In genomic region chr2:224584111-224584764, GRCh38 we compare ENCODE assay signal across 8 cellular contexts. TPM values are rescaled to one million over a fixed set of nuclear protein-coding genes. Genes with fewer than 3 reads are reported as not detected.
DNase-seq lines count a peak whose midpoint lies in the region; ATAC-seq and TF ChIP-seq lines count a peak whose summit lies in the region.

No MANE protein-coding gene starts in this region.

- H3K27me3 Mint-ChIP-seq in activated naive CD8-positive, alpha-beta T cell = no peaks in the 10 kb centered on the region
- no peaks in the 10 kb centered on the region for H3K27me3 Mint-ChIP-seq in progenitor cell of endocrine pancreas

- no peaks in the 10 kb centered on the region for H3K36me3 Mint-ChIP-seq in activated naive CD8-positive, alpha-beta T cell
- H3K36me3 Mint-ChIP-seq in progenitor cell of endocrine pancreas (ENCODE audit: insufficient read depth) = peaks cover 3% of the 10 kb centered on the region

- peak overlapping the region; percentile 95 for H3K27ac Mint-ChIP-seq in activated naive CD8-positive, alpha-beta T cell
- peak overlapping the region; percentile 99 for H3K27ac Mint-ChIP-seq in progenitor cell of endocrine pancreas

- H3K4me1 Mint-ChIP-seq in activated naive CD8-positive, alpha-beta T cell (ENCODE audit: low read depth) = peaks cover 48% of the 10 kb centered on the region
- peaks cover 23% of the 10 kb centered on the region for H3K4me1 Mint-ChIP-seq in progenitor cell of endocrine pancreas (ENCODE audit: low read depth)

- 0 to 1% methylated on average over 36 to 45 of the region's 45 CpGs for WGBS in heart right ventricle, 2 donors

- H3K9me3 Mint-ChIP-seq in activated naive CD8-positive, alpha-beta T cell (ENCODE audit: low read depth) = no peaks in the 10 kb centered on the region
- no peaks in the 10 kb centered on the region for H3K9me3 Mint-ChIP-seq in progenitor cell of endocrine pancreas (ENCODE audit: low read depth)

- no peaks in the 10 kb centered on the region for H3K9me3 ChIP-seq in heart right ventricle

- CTCF ChIA-PET in HEK293T (lab: Yijun Ruan, JAX) = no interaction called here

- POLR2A ChIA-PET in HEK293T (lab: Yijun Ruan, JAX) = interaction anchor here (1.0 to 1.5 kb wide), 2 partner anchors 15 to 57 kb away, joined by 3 read pairs; no protein-coding TSS in a partner anchor

- peaks cover 0 to 64% (median 44%) of the 10 kb centered on the region in 9 donors for H3K4me1 ChIP-seq in heart right ventricle

- H3K27ac ChIP-seq in heart right ventricle = peak overlapping the region in 8 of 10 donors; percentile 39 to 96 (median 92)

- DNase-seq in GM06990 (ENCODE audit: extremely low read depth, insufficient read length) = no peak
- peak; percentile 26 for DNase-seq in HEK293T (ENCODE audit: extremely low spot score)
- peak; percentile 18 for DNase-seq in NOMO-1 treated with dmso at 0.1 percent for 144 hours (lab: John Stamatoyannopoulos, UW; ENCODE audit: unreplicated experiment)
- DNase-seq in heart right ventricle = peak; percentile 27 to 32
- no peak for DNase-seq in progenitor cell of endocrine pancreas (ENCODE audit: low spot score, unreplicated experiment)
- no peak for DNase-seq in 8988T

- no peak for ATAC-seq in heart right ventricle
- no peak for ATAC-seq in HG03378 (IDR thresholded peaks at IDR 0.05; ENCODE audit: unreplicated experiment)

- intact Hi-C loops in heart right ventricle (cut with DNase I) = loop anchor here in 4 of 10 donors (10.0 kb wide), 3 partner anchors 59 to 109 kb away; no protein-coding TSS in a partner anchor

- H3K27me3 ChIP-seq in GM06990 (replicated peaks; ENCODE audit: control insufficient read depth, insufficient read depth, low read length) = no peaks in the 10 kb centered on the region
- no peaks in the 10 kb centered on the region for H3K27me3 ChIP-seq in heart right ventricle

- H3K4me3 ChIP-seq in GM06990 (replicated peaks; ENCODE audit: low read depth, low read length) (peak overlapping the region; percentile 96), heart right ventricle (peak overlapping the region; percentile 72 to 85 (median 78))

- H3K36me3 ChIP-seq in GM06990 (ENCODE audit: control insufficient read depth, insufficient read depth, low read length) (no peaks in the 10 kb centered on the region), heart right ventricle (peaks cover 0 to 8% (median 0%) of the 10 kb centered on the region in 9 donors)

- TF ChIP-seq CTCF in GM06990 (IDR thresholded peaks at IDR 0.05; ENCODE audit: insufficient read depth, low read length, poor library complexity, severe bottlenecking) (no peak), heart right ventricle (IDR thresholded peaks at IDR 0.05) (no peak), progenitor cell of endocrine pancreas (IDR thresholded peaks at IDR 0.05; ENCODE audit: unreplicated experiment) (no peak)

- peak overlapping the region; percentile 99 for H3K4me3 Mint-ChIP-seq in activated naive CD8-positive, alpha-beta T cell
- H3K4me3 Mint-ChIP-seq in progenitor cell of endocrine pancreas (ENCODE audit: low read depth) = peak overlapping the region; percentile 99

TF ChIP-seq in HEK293T, 16 proteins besides CTCF, POLR2A, EP300 and RAD21:
- TF ChIP-seq ZNF384 (IDR thresholded peaks at IDR 0.05) (no peak), CTBP1 (IDR thresholded peaks at IDR 0.05; ENCODE audit: borderline replicate concordance) (no peak), ELF4 (IDR thresholded peaks at IDR 0.05) (no peak), PKNOX1 (IDR thresholded peaks at IDR 0.05) (no peak), FOXK2 (IDR thresholded peaks at IDR 0.05) (no peak), LEF1 (IDR thresholded peaks at IDR 0.05; ENCODE audit: borderline replicate concordance) (no peak), FOXA1 (IDR thresholded peaks at IDR 0.05) (no peak), ARNT (IDR thresholded peaks at IDR 0.05) (no peak), SP1 (IDR thresholded peaks at IDR 0.05) (no peak), L3MBTL2 (conservative IDR thresholded peaks at IDR 0.05) (no peak), TARDBP (IDR thresholded peaks at IDR 0.05) (no peak), SUZ12 (IDR thresholded peaks at IDR 0.05) (no peak), NFRKB (IDR thresholded peaks at IDR 0.05) (no peak)

RNA-seq across cellular contexts. Expression of gene CUL3, which starts 0.9 kb away (rescaled TPM):
- total RNA-seq in heart right ventricle = 10 to 100 TPM; 60.2 to 87.9 (median 69.8) TPM
- 10 to 100 TPM; 63.8 to 70.1 TPM for polyA plus RNA-seq in heart right ventricle
- 93.3 and 104 TPM in 2 replicates for total RNA-seq in progenitor cell of endocrine pancreas

Comparison
In these comparisons a context has a peak if more than half of its experiments do, and no peak if none do; other contexts are left out.
1. DNase-seq: peak in HEK293T (single experiment), NOMO-1 treated with dmso at 0.1 percent for 144 hours (single experiment) and heart right ventricle (2 of 2); none in GM06990 (single experiment), progenitor cell of endocrine pancreas (single experiment) and 8988T (single experiment).